In genomic region chr10:34581871-34582532, GRCh38 we compare ENCODE assay signal across 16 cellular contexts.
DNase-seq lines count a peak whose midpoint lies in the region; ATAC-seq and TF ChIP-seq lines count a peak whose summit lies in the region.
"Had no signal": no experiment of that assay in that cellular context is flagged by ENCODE, and none has a peak within 500 bp of the region (broad histone marks: within the 10 kb centered on the region; RNA-seq: fewer than 3 reads in every experiment).

No MANE protein-coding gene starts in this region.

- H3K27me3 ChIP-seq in HCT116 (ENCODE audit: insufficient read depth, low read length) (no peaks in the 10 kb centered on the region), stomach (no peaks in the 10 kb centered on the region)
- H3K27me3 ChIP-seq: MG63, neural progenitor cell, Peyer's patch, vagina had no signal

- H3K27ac ChIP-seq in HCT116 (ENCODE audit: low read depth, low read length) (no peak overlapping the region), stomach (peak overlapping the region in 1 of 5 donors; percentile 12)
- H3K27ac ChIP-seq: coronary artery, neural progenitor cell, Peyer's patch, vagina had no signal

- intact Hi-C loops in HCT116 (cut with micrococcal nuclease), result no loop called here
- intact Hi-C loops in stomach (cut with DNase I; ENCODE audit: low total_unique reads), result no loop called here

- no peaks in the 10 kb centered on the region for H3K36me3 ChIP-seq in HCT116 (ENCODE audit: control insufficient read depth in 1 of 2, insufficient read depth in 2 of 2, low read length in 2 of 2)
- no peaks in the 10 kb centered on the region for H3K36me3 ChIP-seq in stomach
- H3K36me3 ChIP-seq: MG63, neural progenitor cell, Peyer's patch, vagina had no signal

- no peak overlapping the region; the same call in 1 of the 2 replicates for H3K4me2 ChIP-seq in HCT116 (ENCODE audit: low read length)
- H3K4me2 ChIP-seq: neural progenitor cell had no signal

- TF ChIP-seq POLR2A in HCT116 (IDR thresholded peaks at IDR 0.05; ENCODE audit: borderline replicate concordance, extremely low read depth, insufficient read depth, insufficient read length) (no peak), stomach (IDR thresholded peaks at IDR 0.05) (no peak)

- BruUV-seq in HCT116 (replicated peaks; lab: Mats Ljungman, UMichigan), result no TSS peak

- CTCF ChIA-PET in HCT116 (lab: Charles Lee), result no interaction called here

- no peak; the same call in 1 of the 2 replicates for ATAC-seq in HCT116
- no peak for ATAC-seq in GM21360 (IDR thresholded peaks at IDR 0.05; ENCODE audit: unreplicated experiment)
- ATAC-seq: activated naive CD4-positive, alpha-beta T cell treated with anti-CD3 and anti-CD28 coated beads, Interleukin-2, amount 50 U/mL, for 72 hours; left ventricle myocardium superior had no signal

- RAD21 ChIA-PET in HCT116 (lab: Charles Lee; ENCODE audit: low non-redundant PET in 1 of 2, low total read pairs in 2 of 2, uncharacterized antibody in 2 of 2, unreplicated experiment in 2 of 2), result no interaction called here

- DNase-seq in A172 (ENCODE audit: low spot score) (peak; percentile 89), HCT116 (ENCODE audit: low read depth, low spot score) (no peak), astrocyte of the hippocampus (ENCODE audit: low read depth, low spot score) (peak; percentile 53), glomerular endothelial cell (ENCODE audit: extremely low read depth, low read depth, low spot score) (peak; percentile 50), NCI-H1105 treated with DMSO at 0.1 percent for 48 hours (lab: John Stamatoyannopoulos, UW) (no peak), CD1c-positive myeloid dendritic cell (ENCODE audit: extremely low spot score) (no peak), stomach (no peak)
- DNase-seq: left ventricle myocardium superior, MG63, NCI-H446, Peyer's patch had no signal

- POLR2A ChIA-PET in HCT116 (lab: Charles Lee), result no interaction called here

- no peak for TF ChIP-seq EP300 in stomach (IDR thresholded peaks at IDR 0.05)

- WGBS in stomach, 5 donors, result 78 to 92% (median 85%) methylated on average over 4 of the region's 4 CpGs

- H4K20me1 ChIP-seq in HCT116 (ENCODE audit: insufficient read depth), result no peaks in the 10 kb centered on the region

- H3K9me3 ChIP-seq in HCT116 (ENCODE audit: control insufficient read depth in 1 of 2, insufficient read depth in 1 of 2, low read depth in 1 of 2, low read length in 2 of 2), result no peaks in the 10 kb centered on the region
- H3K9me3 ChIP-seq in stomach, result no peaks in the 10 kb centered on the region
- H3K9me3 ChIP-seq: MG63, Peyer's patch, vagina had no signal

- no peak overlapping the region for H3K9ac ChIP-seq in HCT116 (ENCODE audit: low read length)
- H3K9ac ChIP-seq: neural progenitor cell had no signal

- H3K9me2 ChIP-seq in HCT116 (ENCODE audit: insufficient read depth), result no peaks in the 10 kb centered on the region

- no peak overlapping the region for H2AFZ ChIP-seq in HCT116 (ENCODE audit: low read depth, low read length, poor library complexity, severe bottlenecking)
- H2AFZ ChIP-seq: neural progenitor cell had no signal

- no peak for TF ChIP-seq RAD21 in HCT116 (IDR thresholded peaks at IDR 0.05; ENCODE audit: low read depth)

- TF ChIP-seq CTCF in HCT116 (IDR thresholded peaks at IDR 0.05 in 2 of 3, conservative IDR thresholded peaks at IDR 0.05 in 1 of 3; ENCODE audit: borderline replicate concordance in 1 of 3, insufficient read depth in 1 of 3, low read depth in 2 of 3, low read length in 2 of 3), result no peak
- no peak for TF ChIP-seq CTCF in stomach (IDR thresholded peaks at IDR 0.05)

- H3K4me3 ChIP-seq in HCT116 (replicated peaks in 1 of 2; ENCODE audit: low read depth in 1 of 2, low read length in 2 of 2), result no peak overlapping the region
- no peak overlapping the region for H3K4me3 ChIP-seq in stomach
- H3K4me3 ChIP-seq: coronary artery, MG63, neural progenitor cell, Peyer's patch, vagina had no signal

- peaks cover 7% of the 10 kb centered on the region; the same call in 1 of the 2 replicates for H3K79me2 ChIP-seq in HCT116 (ENCODE audit: insufficient read depth, low read length)

- H3K4me1 ChIP-seq in HCT116 (ENCODE audit: control insufficient read depth in 1 of 2, insufficient read depth in 2 of 2, low read length in 2 of 2) (peaks cover 6 to 19% of the 10 kb centered on the region in 2 experiments; a peak in 3 of 4 replicates), stomach (peaks cover 0 to 45% (median 18%) of the 10 kb centered on the region in 4 donors)
- H3K4me1 ChIP-seq: Peyer's patch had no signal

TF ChIP-seq in HCT116, 20 proteins besides CTCF, POLR2A, EP300 and RAD21:
- TF ChIP-seq SP1 (IDR thresholded peaks at IDR 0.05; ENCODE audit: low read depth) (peak; percentile 27; the same call in 1 of the 2 replicates), FOSL1 (IDR thresholded peaks at IDR 0.05; ENCODE audit: low read depth) (peak; percentile 27; the same call in 1 of the 2 replicates)
- TF ChIP-seq, protein P1, sequence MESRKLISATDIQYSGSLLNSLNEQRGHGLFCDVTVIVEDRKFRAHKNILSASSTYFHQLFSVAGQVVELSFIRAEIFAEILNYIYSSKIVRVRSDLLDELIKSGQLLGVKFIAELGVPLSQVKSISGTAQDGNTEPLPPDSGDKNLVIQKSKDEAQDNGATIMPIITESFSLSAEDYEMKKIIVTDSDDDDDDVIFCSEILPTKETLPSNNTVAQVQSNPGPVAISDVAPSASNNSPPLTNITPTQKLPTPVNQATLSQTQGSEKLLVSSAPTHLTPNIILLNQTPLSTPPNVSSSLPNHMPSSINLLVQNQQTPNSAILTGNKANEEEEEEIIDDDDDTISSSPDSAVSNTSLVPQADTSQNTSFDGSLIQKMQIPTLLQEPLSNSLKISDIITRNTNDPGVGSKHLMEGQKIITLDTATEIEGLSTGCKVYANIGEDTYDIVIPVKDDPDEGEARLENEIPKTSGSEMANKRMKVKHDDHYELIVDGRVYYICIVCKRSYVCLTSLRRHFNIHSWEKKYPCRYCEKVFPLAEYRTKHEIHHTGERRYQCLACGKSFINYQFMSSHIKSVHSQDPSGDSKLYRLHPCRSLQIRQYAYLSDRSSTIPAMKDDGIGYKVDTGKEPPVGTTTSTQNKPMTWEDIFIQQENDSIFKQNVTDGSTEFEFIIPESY (IDR thresholded peaks at IDR 0.05; ENCODE audit: extremely low read depth, insufficient replicate concordance, low read length), result no peak

Comparison
In these comparisons a context has a peak if more than half of its experiments do, and no peak if none do; other contexts are left out.
1. DNase-seq: peak in A172 (single experiment), astrocyte of the hippocampus (single experiment) and glomerular endothelial cell (single experiment); none in HCT116 (single experiment), NCI-H1105 treated with DMSO at 0.1 percent for 48 hours (single experiment), CD1c-positive myeloid dendritic cell (single experiment) and stomach (single experiment).